ENCODE assay signal across 25 cellular contexts in the genomic region with DNA sequence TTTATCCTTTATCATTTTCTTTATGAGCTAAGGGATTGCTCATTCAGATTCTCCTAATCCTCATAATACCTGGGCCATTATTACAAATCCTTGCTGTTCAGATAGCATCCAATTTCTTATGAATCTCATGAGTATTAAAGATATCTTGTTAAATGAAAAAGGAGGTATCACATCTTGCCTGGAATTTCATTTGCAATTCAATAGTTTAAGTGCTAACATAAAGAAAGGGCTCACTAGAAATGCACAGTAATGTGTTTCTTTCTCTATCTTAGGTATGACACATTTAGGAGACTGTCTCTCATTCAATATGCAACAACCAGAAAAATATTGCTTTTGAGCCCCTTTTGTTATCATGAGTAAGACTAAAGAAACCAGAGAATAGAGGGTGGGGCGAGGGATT.
"Had no signal": no experiment of that assay in that cellular context is flagged by ENCODE, and none has a peak within 500 bp of the region (broad histone marks: within the 10 kb centered on the region; RNA-seq: fewer than 3 reads in every experiment).

No MANE protein-coding gene starts in this region.

- H3K4me3 ChIP-seq: stomach, suprapubic skin, testis, thoracic aorta, thyroid gland, tibial artery, tibial nerve, transverse colon, upper lobe of left lung, upper lobe of right lung, uterus, vagina had no signal

- H3K27ac ChIP-seq: stomach, suprapubic skin, testis, thoracic aorta, thyroid gland, tibial artery, tibial nerve, transverse colon, upper lobe of left lung, upper lobe of right lung, uterus, vagina had no signal

- H3K36me3 ChIP-seq: stomach, suprapubic skin, thoracic aorta, thyroid gland, tibial artery, tibial nerve, transverse colon, upper lobe of left lung, upper lobe of right lung, uterus, vagina had no signal

- H3K27me3 ChIP-seq: stomach, suprapubic skin, testis, thyroid gland, tibial artery, tibial nerve, transverse colon, upper lobe of left lung, upper lobe of right lung, uterus, vagina had no signal

- FAIRE-seq: urothelium cell line had no signal

- H3K9me3 ChIP-seq: testis, thoracic aorta, thyroid gland, tibial artery, tibial nerve, transverse colon, upper lobe of left lung, upper lobe of right lung, uterus, vagina had no signal

- DNase-seq: stimulated activated CD4-positive, alpha-beta T cell treated with anti-CD3 and anti-CD28 coated beads, Interleukin-2, amount 100 ng/mL, for 48 hours; stimulated activated CD4-positive, alpha-beta T cell treated with anti-CD3 and anti-CD28 coated beads, Interleukin-4, amount 100 ng/mL, for 1 hour; stimulated activated CD4-positive, alpha-beta T cell treated with anti-CD3 and anti-CD28 coated beads, Interleukin-4, amount 100 ng/mL, for 24 hours; stimulated activated CD4-positive, alpha-beta T cell treated with anti-CD3 and anti-CD28 coated beads, Interleukin-4, amount 100 ng/mL, for 4 hours; stimulated activated CD8-positive, alpha-beta memory T cell treated with anti-CD3 and anti-CD28 coated beads, Interleukin-4, amount 100 ng/mL, for 48 hours; stimulated activated naive B cell treated with anti-CD40 and anti-IgM and Interleukin-4, amounts not matched to agents 10 μg/mL and 1 μg/mL and 100 μg/mL, for 72 hours; stimulated activated naive CD4-positive, alpha-beta T cell; stimulated activated naive CD4-positive, alpha-beta T cell treated with Interleukin-2 at 50 U/mL for 16 hours; stimulated activated naive CD8-positive, alpha-beta T cell treated with anti-CD3 and anti-CD28 coated beads, Interleukin-15, amount 100 ng/mL, for 72 hours; stimulated activated naive CD8-positive, alpha-beta T cell treated with anti-CD3 and anti-CD28 coated beads, Interleukin-15, Interleukin-2, amounts not matched to agents 100 U/mL and 50 U/mL, for 24 hours; stomach; substantia nigra; testis; thyroid gland; tibial artery; transverse colon; trophoblast cell; upper lobe of left lung; upper lobe of right lung; uterus had no signal
